Comparison of ENCODE assay signal across 24 cellular contexts in genomic region chr6:67369679-67370078, GRCh38.
DNase-seq lines count a peak whose midpoint lies in the region; ATAC-seq and TF ChIP-seq lines count a peak whose summit lies in the region.
"Had no signal": no experiment of that assay in that cellular context is flagged by ENCODE, and none has a peak within 500 bp of the region (broad histone marks: within the 10 kb centered on the region; RNA-seq: fewer than 3 reads in every experiment).

No MANE protein-coding gene starts in this region.

- DNase-seq in SK-N-SH (no peak), CMK (ENCODE audit: low read depth) (peak; percentile 11), amniotic epithelial cell (ENCODE audit: low read depth) (peak; percentile 4), caudate nucleus (lab: John Stamatoyannopoulos, UW) (no peak), NCI-H128 (lab: John Stamatoyannopoulos, UW; ENCODE audit: unreplicated experiment) (no peak)
- DNase-seq: AML-193; CD4-positive, alpha-beta T cell; CD8-positive, alpha-beta T cell; COR-L47; DMS 273 treated with DMSO at 0.1 percent for 48 hours; DMS153; DMS53; DMS79; DND-41; EL; GDM1 had no signal

- no peaks in the 10 kb centered on the region for H4K20me1 ChIP-seq in SK-N-SH (ENCODE audit: insufficient read depth)
- H4K20me1 ChIP-seq in OCI-LY1 (ENCODE audit: insufficient read depth, low read length) = no peaks in the 10 kb centered on the region
- H4K20me1 ChIP-seq: BLaER1 treated with 17β-estradiol and CSF1 and Interleukin-3, amounts not matched to agents 10 nM and 100 nM had no signal

- H3K4me3 ChIP-seq in SK-N-SH (ENCODE audit: low read depth in 2 of 2, low read length in 1 of 2) = no peak overlapping the region
- no peak overlapping the region for H3K4me3 ChIP-seq in OCI-LY1 (ENCODE audit: low read depth, low read length, poor library complexity, severe bottlenecking)
- H3K4me3 ChIP-seq: A549; BLaER1 treated with 17β-estradiol and CSF1 and Interleukin-3, amounts not matched to agents 10 nM and 100 nM; GM12878 had no signal

- no peak overlapping the region for H2AFZ ChIP-seq in SK-N-SH (ENCODE audit: low read depth)
- 0 out of 2 replicates have a peak overlapping the region, but pooled peaks have one; percentile 1 for H2AFZ ChIP-seq in OCI-LY1 (ENCODE audit: low read length)

- H3F3A ChIP-seq in SK-N-SH (replicated peaks; ENCODE audit: insufficient read depth) (no peaks in the 10 kb centered on the region), OCI-LY1 (ENCODE audit: insufficient read depth, low read length) (no peaks in the 10 kb centered on the region)

- ATAC-seq in SK-N-SH treated with all-trans-retinoic acid at 6 μM for 48 hours = no peak
- no peak for ATAC-seq in GM19023 (IDR thresholded peaks at IDR 0.05; ENCODE audit: unreplicated experiment)
- ATAC-seq: A549; CD8-positive, alpha-beta T cell; GM12878 had no signal

- no peaks in the 10 kb centered on the region for H3K9me2 ChIP-seq in SK-N-SH
- no peaks in the 10 kb centered on the region for H3K9me2 ChIP-seq in OCI-LY1 (ENCODE audit: low read depth, low read length)

- CTCF ChIA-PET in SK-N-SH (lab: Yijun Ruan, JAX) = no interaction called here

- H3K27ac ChIP-seq in SK-N-SH (ENCODE audit: low read depth in 2 of 2, low read length in 1 of 2) = no peak overlapping the region; a peak in 1 of 4 replicates
- H3K27ac ChIP-seq in OCI-LY1 (ENCODE audit: low read depth, low read length, poor library complexity, severe bottlenecking) = no peak overlapping the region
- no peak overlapping the region for H3K27ac ChIP-seq in caudate nucleus (ENCODE audit: low read depth, low read length)
- H3K27ac ChIP-seq: 22Rv1; A549; BLaER1 treated with 17β-estradiol and CSF1 and Interleukin-3, amounts not matched to agents 10 nM and 100 nM; C4-2B had no signal

- no peak for TF ChIP-seq RAD21 in SK-N-SH (IDR thresholded peaks at IDR 0.05; ENCODE audit: low read length)

- 17% methylated on average over 1 of the region's 1 CpG for WGBS in SK-N-SH (ENCODE audit: low lambda C conversion rate)

- TF ChIP-seq CTCF in SK-N-SH (IDR thresholded peaks at IDR 0.05) (no peak), OCI-LY1 (IDR thresholded peaks at IDR 0.05; ENCODE audit: low read length) (no peak)

- H3K9ac ChIP-seq in SK-N-SH = no peak overlapping the region
- H3K9ac ChIP-seq in OCI-LY1 (ENCODE audit: low read length) = no peak overlapping the region
- H3K9ac ChIP-seq: BLaER1 treated with 17β-estradiol and CSF1 and Interleukin-3, amounts not matched to agents 10 nM and 100 nM had no signal

- H3K4me2 ChIP-seq in SK-N-SH (no peak overlapping the region), OCI-LY1 (ENCODE audit: low read length) (no peak overlapping the region)
- H3K4me2 ChIP-seq: A549; BLaER1 treated with 17β-estradiol and CSF1 and Interleukin-3, amounts not matched to agents 10 nM and 100 nM had no signal

- H3K27me3 ChIP-seq in SK-N-SH (ENCODE audit: insufficient read depth) = no peaks in the 10 kb centered on the region
- H3K27me3 ChIP-seq in OCI-LY1 (ENCODE audit: insufficient read depth, low read length) = no peaks in the 10 kb centered on the region
- H3K27me3 ChIP-seq: BLaER1 treated with 17β-estradiol and CSF1 and Interleukin-3, amounts not matched to agents 10 nM and 100 nM had no signal

- H3K9me3 ChIP-seq in SK-N-SH (no peaks in the 10 kb centered on the region), OCI-LY1 (ENCODE audit: low read length) (no peaks in the 10 kb centered on the region)
- H3K9me3 ChIP-seq: A549; BLaER1 treated with 17β-estradiol and CSF1 and Interleukin-3, amounts not matched to agents 10 nM and 100 nM had no signal

- POLR2A ChIA-PET in SK-N-SH (lab: Yijun Ruan, JAX) = no interaction called here

- TF ChIP-seq EP300 in SK-N-SH (IDR thresholded peaks at IDR 0.05; ENCODE audit: borderline replicate concordance in 1 of 2, low read depth in 1 of 2, low read length in 1 of 2) = no peak

- H3K36me3 ChIP-seq in SK-N-SH (replicated peaks in 1 of 2; ENCODE audit: control insufficient read depth in 1 of 2, insufficient read depth in 2 of 2, low read length in 1 of 2) (no peaks in the 10 kb centered on the region), OCI-LY1 (ENCODE audit: insufficient read depth, low read length) (no peaks in the 10 kb centered on the region)
- H3K36me3 ChIP-seq: BLaER1 treated with 17β-estradiol and CSF1 and Interleukin-3, amounts not matched to agents 10 nM and 100 nM had no signal

- no peaks in the 10 kb centered on the region for H3K4me1 ChIP-seq in SK-N-SH (ENCODE audit: control insufficient read depth in 1 of 2, insufficient read depth in 2 of 2, low read depth in 1 of 2, low read length in 1 of 2)
- H3K4me1 ChIP-seq in OCI-LY1 (ENCODE audit: insufficient read depth, low read length, severe bottlenecking) = no peaks in the 10 kb centered on the region
- H3K4me1 ChIP-seq: A549; BLaER1 treated with 17β-estradiol and CSF1 and Interleukin-3, amounts not matched to agents 10 nM and 100 nM had no signal

- H3K79me2 ChIP-seq in SK-N-SH (ENCODE audit: insufficient read depth) (no peaks in the 10 kb centered on the region), OCI-LY1 (ENCODE audit: insufficient read depth, low read length) (no peaks in the 10 kb centered on the region)

TF ChIP-seq in SK-N-SH treated with all-trans-retinoic acid at 6 μM for 48 hours, 23 proteins besides CTCF, POLR2A, EP300 and RAD21:
- TF ChIP-seq ARNTL (CRISPR knock-in tag; IDR thresholded peaks at IDR 0.05; ENCODE audit: borderline replicate concordance, low read depth) = no peak
- peak; percentile 14; the same call in 1 of the 2 replicates for TF ChIP-seq ISL1 (CRISPR knock-in tag; IDR thresholded peaks at IDR 0.05)

TF ChIP-seq in SK-N-SH, 30 proteins besides CTCF, POLR2A, EP300 and RAD21 (continues in another document):
- TF ChIP-seq SMC3 (IDR thresholded peaks at IDR 0.05; ENCODE audit: low read depth, low read length) = no peak
- no peak for TF ChIP-seq REST (IDR thresholded peaks at IDR 0.05; ENCODE audit: low read depth, low read length)
- no peak for TF ChIP-seq MEF2A (IDR thresholded peaks at IDR 0.05; ENCODE audit: borderline replicate concordance, low read depth)
- no peak for TF ChIP-seq ZBTB33 (IDR thresholded peaks at IDR 0.05; ENCODE audit: borderline replicate concordance, low read depth)
- TF ChIP-seq SIN3A (IDR thresholded peaks at IDR 0.05; ENCODE audit: borderline replicate concordance, low read depth, low read length) = no peak
- no peak for TF ChIP-seq ELF1 (IDR thresholded peaks at IDR 0.05)
- no peak for TF ChIP-seq MAX (IDR thresholded peaks at IDR 0.05; ENCODE audit: low read depth)
- TF ChIP-seq MXI1 (IDR thresholded peaks at IDR 0.05; ENCODE audit: low read depth, low read length) = no peak
- TF ChIP-seq FOXJ3 (CRISPR knock-in tag; IDR thresholded peaks at IDR 0.05) = no peak
- no peak for TF ChIP-seq PBX3 (IDR thresholded peaks at IDR 0.05)
- TF ChIP-seq JUND (IDR thresholded peaks at IDR 0.05) = no peak
- TF ChIP-seq NFIC (IDR thresholded peaks at IDR 0.05; ENCODE audit: borderline replicate concordance) = no peak

Comparison
In these comparisons a context has a peak if more than half of its experiments do, and no peak if none do; other contexts are left out.
1. DNase-seq: peak in CMK (single experiment) and amniotic epithelial cell (single experiment); none in SK-N-SH (single experiment), caudate nucleus (0 of 61) and NCI-H128 (single experiment).